In the genomic region with DNA sequence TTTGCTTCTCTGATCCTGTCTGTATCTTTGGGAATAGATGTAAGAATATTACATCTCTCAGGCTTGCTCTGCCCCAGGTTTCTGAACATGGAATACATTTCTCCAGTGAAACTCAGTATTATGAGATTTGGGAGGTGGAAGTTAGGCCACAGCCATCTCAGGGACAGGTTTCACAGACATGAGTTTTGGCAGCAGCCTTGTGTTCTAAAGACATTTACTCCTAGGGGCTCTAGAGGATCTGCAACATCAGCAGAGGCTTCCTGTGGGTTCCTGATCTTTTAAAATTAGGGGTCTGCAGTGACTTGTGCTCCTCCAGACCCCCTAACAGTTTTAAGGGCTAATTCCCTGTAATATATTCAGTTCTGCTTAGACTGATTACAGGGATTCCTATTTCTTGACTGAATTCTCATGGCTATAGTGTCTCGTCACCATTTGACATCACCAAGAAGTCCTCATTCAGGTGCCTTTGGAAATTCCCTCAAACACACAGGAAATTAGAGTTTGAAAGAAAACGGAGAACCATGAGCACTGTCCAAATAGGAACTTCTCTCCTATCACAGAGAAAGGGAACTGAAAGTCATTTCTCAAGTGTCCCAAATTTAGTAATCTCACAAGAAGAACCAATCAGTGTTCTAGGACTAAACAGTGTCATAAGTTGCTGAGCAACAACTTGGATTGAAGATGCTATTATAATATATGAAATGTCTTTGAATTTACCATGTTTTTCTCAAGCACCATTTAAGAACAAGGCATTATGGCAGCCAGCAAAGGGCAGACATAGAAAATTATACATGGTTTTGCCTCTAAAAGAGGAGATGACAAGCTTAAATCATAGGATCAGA, we compare ENCODE assay signal across 8 cellular contexts. TPM values are rescaled to one million over a fixed set of nuclear protein-coding genes. Genes with fewer than 3 reads are reported as not detected.
DNase-seq lines count a peak whose midpoint lies in the region; ATAC-seq, FAIRE-seq and TF ChIP-seq lines count a peak whose summit lies in the region.

No MANE protein-coding gene starts in this region.

- 86% methylated on average over 2 of the region's 2 CpGs for WGBS in smooth muscle cell (ENCODE audit: low lambda C conversion rate)

- peaks cover 57% of the 10 kb centered on the region for H3K27me3 ChIP-seq in PC-3 (ENCODE audit: low read length)
- H3K27me3 ChIP-seq in smooth muscle cell (ENCODE audit: low read depth): no peaks in the 10 kb centered on the region

- DNase-seq in PC-3: peak; percentile 26
- no peak for DNase-seq in kidney
- DNase-seq in RWPE1 (ENCODE audit: low spot score): no peak
- no peak for DNase-seq in activated CD4-positive, alpha-beta T cell treated with anti-CD3 and anti-CD28 coated beads, Interleukin-2, amount 50 U/mL, for 1 hour
- no peak for DNase-seq in progenitor cell of endocrine pancreas (ENCODE audit: low spot score, unreplicated experiment)
- no peak for DNase-seq in smooth muscle cell (lab: John Stamatoyannopoulos, UW; ENCODE audit: unreplicated experiment)

- peaks cover 16% of the 10 kb centered on the region for H3K27me3 Mint-ChIP-seq in progenitor cell of endocrine pancreas

- no peaks in the 10 kb centered on the region for H3K36me3 Mint-ChIP-seq in progenitor cell of endocrine pancreas (ENCODE audit: insufficient read depth)

- no peak overlapping the region for H3K4me3 Mint-ChIP-seq in progenitor cell of endocrine pancreas (ENCODE audit: low read depth)

- no TSS peak for BruUV-seq in PC-3 (replicated peaks; lab: Mats Ljungman, UMichigan)

- H3K4me1 Mint-ChIP-seq in progenitor cell of endocrine pancreas (ENCODE audit: low read depth): no peaks in the 10 kb centered on the region

- no peaks in the 10 kb centered on the region for H3K9me3 ChIP-seq in PC-3 (ENCODE audit: low read length)
- H3K9me3 ChIP-seq in kidney (ENCODE audit: control insufficient read depth in 1 of 2, low read length in 2 of 2): no peaks in the 10 kb centered on the region
- no peaks in the 10 kb centered on the region for H3K9me3 ChIP-seq in smooth muscle cell (replicated peaks; ENCODE audit: low read depth)

- CTCF ChIA-PET in PC-3 (lab: Charles Lee): no interaction called here
- CTCF ChIA-PET in RWPE1 (lab: Yijun Ruan, JAX): interaction anchor here (0.7 kb wide), 1 partner anchor 38 kb away, joined by 3 read pairs; no protein-coding TSS in a partner anchor

- H3K79me2 ChIP-seq in PC-3 (ENCODE audit: low read length) (no peaks in the 10 kb centered on the region), smooth muscle cell (ENCODE audit: low read depth) (no peaks in the 10 kb centered on the region)

- no peak overlapping the region for H3K27ac Mint-ChIP-seq in progenitor cell of endocrine pancreas

- no peak overlapping the region for H3K4me2 ChIP-seq in PC-3 (ENCODE audit: low read length)
- no peak overlapping the region for H3K4me2 ChIP-seq in smooth muscle cell

- H4K20me1 ChIP-seq in PC-3 (ENCODE audit: low read length) (no peaks in the 10 kb centered on the region), smooth muscle cell (ENCODE audit: low read depth) (no peaks in the 10 kb centered on the region)

- H3F3A ChIP-seq in PC-3 (ENCODE audit: low read length, unreplicated experiment) (no peaks in the 10 kb centered on the region), smooth muscle cell (ENCODE audit: low read depth) (no peaks in the 10 kb centered on the region)

- no peaks in the 10 kb centered on the region for H3K9me2 ChIP-seq in PC-3 (replicated peaks; ENCODE audit: low read length)

- H3K36me3 ChIP-seq in PC-3 (ENCODE audit: low read depth, low read length) (no peaks in the 10 kb centered on the region), kidney (ENCODE audit: control insufficient read depth in 1 of 2, insufficient read depth in 2 of 2, low read length in 2 of 2) (no peaks in the 10 kb centered on the region), smooth muscle cell (ENCODE audit: low read depth) (no peaks in the 10 kb centered on the region)

- ATAC-seq in GM18519 (IDR thresholded peaks at IDR 0.05; ENCODE audit: low FRiP score, unreplicated experiment) (peak; percentile 59), HG02798 (IDR thresholded peaks at IDR 0.05; ENCODE audit: poor library complexity, unreplicated experiment) (peak; percentile 75), PC-3 (no peak)

- H3K4me3 ChIP-seq in PC-3 (ENCODE audit: low read length) (no peak overlapping the region), kidney (ENCODE audit: low read length in 2 of 2) (no peak overlapping the region), smooth muscle cell (no peak overlapping the region)

- H3K27ac ChIP-seq in PC-3 (ENCODE audit: low read length) (no peak overlapping the region), kidney (ENCODE audit: low read depth in 2 of 2, low read length in 2 of 2) (peak overlapping the region; percentile 51 to 76), RWPE1 (no peak overlapping the region), smooth muscle cell (ENCODE audit: low read depth) (no peak overlapping the region)

- H3K4me1 ChIP-seq in PC-3 (ENCODE audit: insufficient read depth, low read length) (no peaks in the 10 kb centered on the region), kidney (ENCODE audit: control insufficient read depth in 1 of 2, insufficient read depth in 1 of 2, low read depth in 1 of 2, low read length in 2 of 2) (no peaks in the 10 kb centered on the region), smooth muscle cell (ENCODE audit: low read depth) (no peaks in the 10 kb centered on the region)

- no peaks in the 10 kb centered on the region for H3K9me3 Mint-ChIP-seq in progenitor cell of endocrine pancreas (ENCODE audit: low read depth)

- no peak for TF ChIP-seq CTCF in PC-3 (conservative IDR thresholded peaks at IDR 0.05; ENCODE audit: low read depth, low read length)
- no peak for TF ChIP-seq CTCF in kidney (IDR thresholded peaks at IDR 0.05; ENCODE audit: borderline replicate concordance, extremely low read depth, insufficient read depth)
- no peak for TF ChIP-seq CTCF in RWPE1 (conservative IDR thresholded peaks at IDR 0.05; ENCODE audit: low read depth)
- no peak for TF ChIP-seq CTCF in progenitor cell of endocrine pancreas (IDR thresholded peaks at IDR 0.05; ENCODE audit: unreplicated experiment)
- TF ChIP-seq CTCF in smooth muscle cell (IDR thresholded peaks at IDR 0.05; ENCODE audit: borderline replicate concordance, insufficient read depth, poor library complexity, severe bottlenecking): no peak

- FAIRE-seq in kidney (lab: Jason Lieb, UNC): peak; percentile 62

- H3K9ac ChIP-seq in PC-3 (ENCODE audit: low read length) (no peak overlapping the region), kidney (ENCODE audit: low read length in 2 of 2) (no peak overlapping the region), smooth muscle cell (ENCODE audit: low read depth) (no peak overlapping the region)

- POLR2A ChIA-PET in PC-3 (lab: Charles Lee; ENCODE audit: unreplicated experiment): no interaction called here
- POLR2A ChIA-PET in RWPE1 (lab: Yijun Ruan, JAX; ENCODE audit: low non-redundant PET): no interaction called here

- intact Hi-C loops in PC-3 (cut with micrococcal nuclease) (no loop called here), kidney (cut with DNase I) (no loop called here)

- H2AFZ ChIP-seq in PC-3 (ENCODE audit: low read length) (no peak overlapping the region), smooth muscle cell (ENCODE audit: low read depth) (no peak overlapping the region)

RNA-seq across cellular contexts. Expression of a gene that starts 2.5 kb away (rescaled TPM):
- not detected in 2 replicates for total RNA-seq in PC-3 (2014; rRNA removed)
- 607 TPM for total RNA-seq in kidney
- 489 TPM for polyA plus RNA-seq in kidney (ENCODE audit: insufficient read depth, low read depth, low replicate concordance)
- not detected in 2 replicates for total RNA-seq in progenitor cell of endocrine pancreas
- not detected in 2 replicates for total RNA-seq in smooth muscle cell
- polyA plus RNA-seq in smooth muscle cell: 0.41 TPM in 1 of 2 replicates, not detected in the other

RNA-seq across cellular contexts. Expression of a gene that starts 30.2 kb away (rescaled TPM):
- total RNA-seq in PC-3 (2014; rRNA removed): not detected in 2 replicates
- not detected for total RNA-seq in kidney
- polyA plus RNA-seq in kidney (ENCODE audit: insufficient read depth, low read depth, low replicate concordance): not detected
- total RNA-seq in progenitor cell of endocrine pancreas: not detected in 2 replicates
- not detected in 2 replicates for total RNA-seq in smooth muscle cell
- polyA plus RNA-seq in smooth muscle cell: not detected in 2 replicates

Comparison
In these comparisons a context has a peak if more than half of its experiments do, and no peak if none do; other contexts are left out.
1. H3K27ac ChIP-seq: peak in kidney (2 of 2); none in PC-3 (single experiment), RWPE1 (single experiment) and smooth muscle cell (single experiment).
2. RNA of a gene that starts 2.5 kb away (total RNA-seq): 607 TPM in kidney (single experiment); not detected in PC-3, not detected in progenitor cell of endocrine pancreas and not detected in smooth muscle cell; every median in the first group is over 100 times any median in the second.